In genomic region chr12:32617549-32617948, GRCh38 we compare ENCODE assay signal across 22 cellular contexts.
"Had no signal": no experiment of that assay in that cellular context is flagged by ENCODE, and none has a peak within 500 bp of the region (broad histone marks: within the 10 kb centered on the region; RNA-seq: fewer than 3 reads in every experiment).

No MANE protein-coding gene starts in this region.

- H3K4me3 ChIP-seq: heart right ventricle, left lung, lower lobe of right lung, psoas muscle, right lobe of liver, testis, tibial nerve, upper lobe of right lung, vagina had no signal

- H3K79me2 ChIP-seq: parathyroid adenoma had no signal

- H3K27me3 Mint-ChIP-seq: naive B cell; stimulated activated memory B cell treated with anti-CD40 and anti-IgM and Interleukin-4, amounts not matched to agents 10 μg/mL and 1 μg/mL and 100 μg/mL, for 72 hours had no signal

- H3K9me3 ChIP-seq: heart right ventricle, left lung, lower lobe of right lung, psoas muscle, right lobe of liver, testis, tibial nerve, upper lobe of right lung, vagina had no signal

- H3K27ac Mint-ChIP-seq: nephron; stimulated activated memory B cell treated with anti-CD40 and anti-IgM and Interleukin-4, amounts not matched to agents 10 μg/mL and 1 μg/mL and 100 μg/mL, for 72 hours; stimulated activated naive CD8-positive, alpha-beta T cell treated with anti-CD3 and anti-CD28 coated beads, Interleukin-15, amount 100 ng/mL, for 72 hours had no signal

- H2AFZ ChIP-seq: parathyroid adenoma had no signal

- H3K36me3 Mint-ChIP-seq: stimulated activated memory B cell treated with anti-CD40 and anti-IgM and Interleukin-4, amounts not matched to agents 10 μg/mL and 1 μg/mL and 100 μg/mL, for 72 hours had no signal

- H3K27ac ChIP-seq: heart right ventricle, left lung, lower lobe of right lung, parathyroid adenoma, psoas muscle, right lobe of liver, testis, upper lobe of right lung, vagina had no signal

- ATAC-seq: esophagus mucosa; heart right ventricle; left lung; lower lobe of right lung; psoas muscle; right lobe of liver; stimulated activated memory B cell treated with anti-CD40 and anti-IgM and Interleukin-4, amounts not matched to agents 10 μg/mL and 1 μg/mL and 100 μg/mL, for 72 hours; stimulated activated naive CD8-positive, alpha-beta T cell treated with anti-CD3 and anti-CD28 coated beads, Interleukin-15, amount 100 ng/mL, for 72 hours; upper lobe of right lung had no signal

- H3K9me3 Mint-ChIP-seq: naive B cell; nephron; stimulated activated memory B cell treated with anti-CD40 and anti-IgM and Interleukin-4, amounts not matched to agents 10 μg/mL and 1 μg/mL and 100 μg/mL, for 72 hours; stimulated activated naive CD8-positive, alpha-beta T cell treated with anti-CD3 and anti-CD28 coated beads, Interleukin-15, amount 100 ng/mL, for 72 hours had no signal

- H3K4me3 Mint-ChIP-seq: naive B cell; nephron; stimulated activated memory B cell treated with anti-CD40 and anti-IgM and Interleukin-4, amounts not matched to agents 10 μg/mL and 1 μg/mL and 100 μg/mL, for 72 hours; stimulated activated naive CD8-positive, alpha-beta T cell treated with anti-CD3 and anti-CD28 coated beads, Interleukin-15, amount 100 ng/mL, for 72 hours had no signal

- H3K9ac ChIP-seq: parathyroid adenoma had no signal

- H3K27me3 ChIP-seq: heart right ventricle, left lung, right lobe of liver, testis, tibial nerve, upper lobe of right lung, vagina had no signal

- H3K4me1 Mint-ChIP-seq: stimulated activated naive CD8-positive, alpha-beta T cell treated with anti-CD3 and anti-CD28 coated beads, Interleukin-15, amount 100 ng/mL, for 72 hours had no signal

- FAIRE-seq: endometrium, frontal cortex had no signal

- DNase-seq: effector memory CD4-positive, alpha-beta T cell; heart right ventricle; islet precursor cell; left lung; lower lobe of right lung; mesenchymal stem cell; naive B cell; psoas muscle; retina; right lobe of liver; stimulated activated CD4-positive, alpha-beta T cell treated with anti-CD3 and anti-CD28 coated beads, Interleukin-4, amount 100 ng/mL, for 24 hours; stimulated activated naive CD8-positive, alpha-beta T cell treated with anti-CD3 and anti-CD28 coated beads, Interleukin-15, amount 100 ng/mL, for 72 hours; testis; upper lobe of right lung had no signal

- H3K4me1 ChIP-seq: left lung, lower lobe of right lung, parathyroid adenoma, psoas muscle, right lobe of liver, testis, upper lobe of right lung, vagina had no signal
